In the genomic region with DNA sequence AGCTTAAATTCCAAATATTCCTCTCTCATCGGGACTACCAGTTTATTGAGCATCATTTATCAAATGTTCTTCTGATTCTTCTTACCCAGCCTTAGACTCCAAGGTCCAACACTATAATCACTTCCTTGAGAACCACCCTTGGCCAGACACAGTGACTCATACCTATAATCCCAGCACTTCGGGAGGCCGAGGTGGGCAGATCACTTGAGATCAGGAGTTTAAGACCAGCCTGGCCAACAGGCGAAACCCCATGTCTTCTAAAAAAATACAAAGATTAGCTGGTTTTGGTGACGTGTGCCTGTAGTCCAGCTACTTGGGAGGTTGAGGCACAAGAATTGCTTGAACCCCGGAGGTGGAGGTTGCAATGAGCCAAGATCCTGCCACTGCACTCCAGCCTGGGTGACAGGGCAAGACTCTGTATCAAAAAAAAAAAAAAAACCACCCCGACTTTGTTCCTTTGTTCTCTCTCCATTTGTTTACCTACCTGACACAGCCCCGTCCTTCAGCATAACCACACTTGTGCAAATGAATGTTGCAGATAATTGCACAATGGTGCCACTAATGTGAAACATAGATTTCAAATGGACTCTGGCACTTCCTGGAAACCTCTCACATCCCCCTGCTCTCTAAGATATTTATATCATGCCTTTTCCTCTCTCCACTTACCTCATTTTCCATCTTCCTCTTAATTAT, we compare ENCODE assay signal across 13 cellular contexts. TPM values are rescaled to one million over a fixed set of nuclear protein-coding genes. Genes with fewer than 3 reads are reported as not detected.
A peak's percentile ranks its signal among the peaks of the same experiment; 100 is the strongest.
DNase-seq lines count a peak whose midpoint lies in the region; ATAC-seq and TF ChIP-seq lines count a peak whose summit lies in the region.
"Had no signal": no experiment of that assay in that cellular context is flagged by ENCODE, and none has a peak within 500 bp of the region (broad histone marks: within the 10 kb centered on the region; RNA-seq: fewer than 3 reads in every experiment).

No MANE protein-coding gene starts in this region.

- peak in 2 of 3 experiments; percentile 45 to 51 for DNase-seq in NCI-H1417 (lab: John Stamatoyannopoulos, UW)
- no peak for DNase-seq in NCI-H1417 treated with DMSO at 0.1 percent for 48 hours (lab: John Stamatoyannopoulos, UW)
- DNase-seq in NCI-H146 treated with DMSO at 0.1 percent for 48 hours (lab: John Stamatoyannopoulos, UW; ENCODE audit: unreplicated experiment): peak; percentile 31
- DNase-seq in activated naive CD4-positive, alpha-beta T cell treated with anti-CD3 and anti-CD28 coated beads, Interleukin-2, amount 50 U/mL, for 72 hours (ENCODE audit: low spot score in 2 of 2): peak in 1 of 2 donors; percentile 25
- no peak for DNase-seq in iPS-NIHi11 (ENCODE audit: low spot score)
- no peak for DNase-seq in middle frontal gyrus (ENCODE audit: extremely low spot score, low spot score)
- DNase-seq: 8988T, NCI-H1092 treated with DMSO at 0.1 percent for 48 hours, SW 1271 had no signal

- H3K27me3 ChIP-seq in neutrophil: no peaks in the 10 kb centered on the region

- peak overlapping the region in 1 of 2 experiments; percentile 36 for H3K4me3 ChIP-seq in neutrophil (ENCODE audit: low read depth in 1 of 2, low read length in 1 of 2)

- H3K36me3 Mint-ChIP-seq in activated naive CD4-positive, alpha-beta T cell treated with anti-CD3 and anti-CD28 coated beads, Interleukin-2, amount 50 U/mL, for 72 hours: peaks cover 4 to 24% of the 10 kb centered on the region in 2 donors

- peak; percentile 40 to 53 for ATAC-seq in activated naive CD4-positive, alpha-beta T cell treated with anti-CD3 and anti-CD28 coated beads, Interleukin-2, amount 50 U/mL, for 72 hours
- ATAC-seq in GM19397 (IDR thresholded peaks at IDR 0.05; ENCODE audit: unreplicated experiment): no peak

- TF ChIP-seq CTCF in neutrophil (IDR thresholded peaks at IDR 0.05): no peak

- peaks cover 5 to 20% of the 10 kb centered on the region in 2 donors for H3K9me3 Mint-ChIP-seq in activated naive CD4-positive, alpha-beta T cell treated with anti-CD3 and anti-CD28 coated beads, Interleukin-2, amount 50 U/mL, for 72 hours

- H3K4me1 ChIP-seq in neutrophil (ENCODE audit: control insufficient read depth in 1 of 2, insufficient read depth in 1 of 2, low read depth in 1 of 2, low read length in 1 of 2): peaks cover 33 to 40% of the 10 kb centered on the region in 2 experiments
- H3K4me1 ChIP-seq: parathyroid adenoma had no signal

- no peaks in the 10 kb centered on the region for H3K9me3 ChIP-seq in neutrophil

- no peaks in the 10 kb centered on the region for H3K36me3 ChIP-seq in neutrophil

- peak overlapping the region in 1 of 2 donors; percentile 6 for H3K27ac Mint-ChIP-seq in activated naive CD4-positive, alpha-beta T cell treated with anti-CD3 and anti-CD28 coated beads, Interleukin-2, amount 50 U/mL, for 72 hours
- H3K27ac Mint-ChIP-seq: dendritic cell treated with granulocyte-macrophage colony-stimulating factor and Interleukin-4, amounts not matched to agents 40 ng/mL and 50 ng/mL, for 4 days had no signal

- H3K27ac ChIP-seq in neutrophil: peak overlapping the region; percentile 89
- H3K27ac ChIP-seq: parathyroid adenoma had no signal

RNA-seq across cellular contexts. Expression of a gene that starts 38.9 kb away (rescaled TPM):
- total RNA-seq in activated naive CD4-positive, alpha-beta T cell treated with anti-CD3 and anti-CD28 coated beads, Interleukin-2, amount 50 U/mL, for 72 hours: 100 to 1,000 TPM in 1 of 2 donors, 10 to 100 TPM in 1; 66.0 to 113 TPM

Comparison
In these comparisons a context has a peak if more than half of its experiments do, and no peak if none do; other contexts are left out.
1. DNase-seq: peak in NCI-H1417 (2 of 3) and NCI-H146 treated with DMSO at 0.1 percent for 48 hours (single experiment); none in NCI-H1417 treated with DMSO at 0.1 percent for 48 hours (single experiment), iPS-NIHi11 (single experiment) and middle frontal gyrus (single experiment).